Comparison of ENCODE assay signal across 36 cellular contexts in the genomic region with DNA sequence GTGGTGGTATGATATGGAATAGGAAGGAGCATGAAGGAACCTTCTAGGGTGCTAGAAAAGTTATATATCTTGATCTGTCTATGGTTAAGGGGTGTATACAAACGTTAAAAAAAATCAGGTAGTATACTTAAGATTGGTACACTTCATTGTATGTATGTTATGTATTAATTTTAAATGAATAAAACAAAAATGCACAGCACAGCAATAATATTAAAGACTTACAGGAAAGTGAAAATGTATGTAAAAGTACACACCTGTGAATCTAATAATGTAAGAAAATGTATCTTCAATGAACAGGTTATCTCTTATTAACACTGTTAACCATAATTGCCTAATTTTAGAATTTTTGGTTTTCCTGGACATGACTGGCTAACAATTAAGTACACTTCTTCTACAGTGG.
"Had no signal": no experiment of that assay in that cellular context is flagged by ENCODE, and none has a peak within 500 bp of the region (broad histone marks: within the 10 kb centered on the region; RNA-seq: fewer than 3 reads in every experiment).

No MANE protein-coding gene starts in this region.

- H3K4me1 Mint-ChIP-seq: activated B cell treated with CpG ODN at 0.5 μM for 24 hours; activated naive CD8-positive, alpha-beta T cell treated with anti-CD3 and anti-CD28 coated beads for 36 hours; activated T-helper 17 cell treated with anti-CD3 and anti-CD28 coated beads, Interleukin-2, amount 50 U/mL, for 72 hours had no signal

- H3K4me3 ChIP-seq: adrenal gland, body of pancreas, breast epithelium had no signal

- H3K27me3 ChIP-seq: adrenal gland, body of pancreas, brain microvascular endothelial cell, breast epithelium had no signal

- H3K27me3 Mint-ChIP-seq: activated B cell treated with CpG ODN at 0.5 μM for 24 hours; activated CD4-positive, alpha-beta memory T cell treated with anti-CD3 and anti-CD28 coated beads for 36 hours; activated CD4-positive, alpha-beta T cell treated with anti-CD3 and anti-CD28 coated beads, Interleukin-2, amount 10 ng/mL, durations not matched to agents 24 days and 14 days; activated naive CD8-positive, alpha-beta T cell treated with anti-CD3 and anti-CD28 coated beads for 36 hours; activated T-helper 17 cell treated with anti-CD3 and anti-CD28 coated beads, Interleukin-2, amount 50 U/mL, for 72 hours had no signal

- H3K9me3 Mint-ChIP-seq: activated B cell treated with CpG ODN at 0.5 μM for 24 hours; activated CD4-positive, alpha-beta memory T cell treated with anti-CD3 and anti-CD28 coated beads for 36 hours; activated CD4-positive, alpha-beta T cell treated with anti-CD3 and anti-CD28 coated beads, Interleukin-2, amount 10 ng/mL, durations not matched to agents 24 days and 14 days; activated naive CD4-positive, alpha-beta T cell treated with anti-CD3 and anti-CD28 coated beads for 36 hours; activated naive CD4-positive, alpha-beta T cell treated with anti-CD3 and anti-CD28 coated beads, Interleukin-2, amount 50 U/mL, for 72 hours; activated naive CD8-positive, alpha-beta T cell treated with anti-CD3 and anti-CD28 coated beads for 36 hours; activated T-cell treated with anti-CD3 and anti-CD28 coated beads, Interleukin-2, amount 50 U/mL, for 4 hours; activated T-cell treated with anti-CD3 and anti-CD28 coated beads, Interleukin-2, amount 50 U/mL, for 72 hours; activated T-helper 1 cell treated with anti-CD3 and anti-CD28 coated beads, Interleukin-12 subunit alpha, Interleukin-12 subunit beta, Interleukin-2, Interleukin-4 antibody, amounts not matched to agents 30 ng/mL and 10 ng/mL and 1 ng/mL, durations not matched to agents 14 hours and 24 hours and 36 hours; activated T-helper 17 cell treated with anti-CD3 and anti-CD28 coated beads, Interleukin-2, amount 50 U/mL, for 72 hours; T-helper 1 cell treated with Interleukin-12 subunit alpha and Interleukin-12 subunit beta and Interleukin-4 antibody, amounts not matched to agents 30 μg/mL and 1 μg/mL, for 36 hours; T-helper 2 cell treated with Interferon-gamma antibody and Interleukin-4, amounts not matched to agents 5 μg/mL and 100 μg/mL, for 36 hours had no signal

- FAIRE-seq: astrocyte, TTC549 had no signal

- H3K4me3 Mint-ChIP-seq: activated B cell treated with CpG ODN at 0.5 μM for 24 hours; activated CD4-positive, alpha-beta memory T cell treated with anti-CD3 and anti-CD28 coated beads for 36 hours; activated CD4-positive, alpha-beta T cell treated with anti-CD3 and anti-CD28 coated beads, Interleukin-2, amount 10 ng/mL, durations not matched to agents 24 days and 14 days; activated naive CD4-positive, alpha-beta T cell treated with anti-CD3 and anti-CD28 coated beads for 36 hours; activated naive CD8-positive, alpha-beta T cell treated with anti-CD3 and anti-CD28 coated beads for 36 hours; activated T-cell treated with anti-CD3 and anti-CD28 coated beads, Interleukin-2, amount 50 U/mL, for 4 hours; activated T-cell treated with anti-CD3 and anti-CD28 coated beads, Interleukin-2, amount 50 U/mL, for 72 hours; activated T-helper 1 cell treated with anti-CD3 and anti-CD28 coated beads, Interleukin-12 subunit alpha, Interleukin-12 subunit beta, Interleukin-2, Interleukin-4 antibody, amounts not matched to agents 30 ng/mL and 10 ng/mL and 1 ng/mL, durations not matched to agents 14 hours and 24 hours and 36 hours; activated T-helper 17 cell treated with anti-CD3 and anti-CD28 coated beads, Interleukin-2, amount 50 U/mL, for 72 hours; T-helper 1 cell treated with Interleukin-12 subunit alpha and Interleukin-12 subunit beta and Interleukin-4 antibody, amounts not matched to agents 30 μg/mL and 1 μg/mL, for 36 hours; T-helper 2 cell treated with Interferon-gamma antibody and Interleukin-4, amounts not matched to agents 5 μg/mL and 100 μg/mL, for 36 hours had no signal

- H3K9me3 ChIP-seq: adrenal gland, body of pancreas, breast epithelium had no signal

- H3K27ac ChIP-seq: adrenal gland, body of pancreas, brain microvascular endothelial cell, breast epithelium, VCaP had no signal

- DNase-seq: activated B cell treated with CpG ODN at 0.5 μM for 24 hours; activated CD4-positive, alpha-beta memory T cell treated with anti-CD3 and anti-CD28 coated beads for 36 hours; activated CD4-positive, alpha-beta T cell treated with anti-CD3 and anti-CD28 coated beads for 4 hours; activated CD4-positive, alpha-beta T cell treated with anti-CD3 and anti-CD28 coated beads, Interleukin-2, amount 10 ng/mL, durations not matched to agents 24 days and 14 days; activated CD4-positive, alpha-beta T cell treated with anti-CD3 and anti-CD28 coated beads, Interleukin-2, amount 50 U/mL, for 1 hour; activated CD4-positive, alpha-beta T cell treated with anti-CD3 and anti-CD28 coated beads, Interleukin-2, amount 50 U/mL, for 4 hours; activated CD4-positive, CD25-positive, alpha-beta regulatory T cell treated with anti-CD3 and anti-CD28 coated beads, Interleukin-2, amount 50 U/mL, for 72 hours; activated CD8-positive, alpha-beta memory T cell treated with anti-CD3 and anti-CD28 coated beads, Interleukin-2, amount 50 U/mL, for 4 hours; activated effector memory CD4-positive, alpha-beta T cell treated with anti-CD3 and anti-CD28 coated beads, Interleukin-2, amount 50 U/mL, for 16 hours; activated gamma-delta T cell treated with Interleukin-2 at 50 U/mL for 16 hours; activated naive CD4-positive, alpha-beta T cell; activated naive CD4-positive, alpha-beta T cell treated with anti-CD3 and anti-CD28 coated beads for 36 hours; activated naive CD4-positive, alpha-beta T cell treated with anti-CD3 and anti-CD28 coated beads, Interleukin-2, amount 50 U/mL, for 16 hours; activated naive CD8-positive, alpha-beta T cell treated with anti-CD3 and anti-CD28 coated beads for 36 hours; activated T-cell treated with anti-CD3 and anti-CD28 coated beads for 4 hours; activated T-cell treated with anti-CD3 and anti-CD28 coated beads, Interleukin-2, amount 50 U/mL, for 1 hour; activated T-cell treated with anti-CD3 and anti-CD28 coated beads, Interleukin-2, amount 50 U/mL, for 4 hours; activated T-cell treated with anti-CD3 and anti-CD28 coated beads, Interleukin-2, amount 50 U/mL, for 72 hours; adrenal gland; amniotic stem cell; aorta; body of pancreas; brain microvascular endothelial cell; central memory CD4-positive, alpha-beta T cell; T-helper 1 cell; T-helper 2 cell; T-helper 9 cell had no signal

- H3K27ac Mint-ChIP-seq: activated B cell treated with CpG ODN at 0.5 μM for 24 hours; activated CD4-positive, alpha-beta memory T cell treated with anti-CD3 and anti-CD28 coated beads for 36 hours; activated CD4-positive, alpha-beta T cell treated with anti-CD3 and anti-CD28 coated beads, Interleukin-2, amount 10 ng/mL, durations not matched to agents 24 days and 14 days; activated naive CD4-positive, alpha-beta T cell treated with anti-CD3 and anti-CD28 coated beads for 36 hours; activated naive CD8-positive, alpha-beta T cell treated with anti-CD3 and anti-CD28 coated beads for 36 hours; activated T-cell treated with anti-CD3 and anti-CD28 coated beads, Interleukin-2, amount 50 U/mL, for 72 hours; activated T-helper 1 cell treated with anti-CD3 and anti-CD28 coated beads, Interleukin-12 subunit alpha, Interleukin-12 subunit beta, Interleukin-2, Interleukin-4 antibody, amounts not matched to agents 30 ng/mL and 10 ng/mL and 1 ng/mL, durations not matched to agents 14 hours and 24 hours and 36 hours; activated T-helper 17 cell treated with anti-CD3 and anti-CD28 coated beads, Interleukin-2, amount 50 U/mL, for 72 hours; T-helper 1 cell treated with Interleukin-12 subunit alpha and Interleukin-12 subunit beta and Interleukin-4 antibody, amounts not matched to agents 30 μg/mL and 1 μg/mL, for 36 hours; T-helper 2 cell treated with Interferon-gamma antibody and Interleukin-4, amounts not matched to agents 5 μg/mL and 100 μg/mL, for 36 hours had no signal

- H3K4me1 ChIP-seq: body of pancreas, breast epithelium had no signal

- ATAC-seq: activated naive CD4-positive, alpha-beta T cell treated with anti-CD3 and anti-CD28 coated beads, Interleukin-2, amount 50 U/mL, for 72 hours; activated T-cell treated with anti-CD3 and anti-CD28 coated beads, Interleukin-2, amount 50 U/mL, for 4 hours; activated T-cell treated with anti-CD3 and anti-CD28 coated beads, Interleukin-2, amount 50 U/mL, for 72 hours; activated T-helper 17 cell treated with anti-CD3 and anti-CD28 coated beads, Interleukin-2, amount 50 U/mL, for 72 hours; body of pancreas had no signal
